In the genomic region with DNA sequence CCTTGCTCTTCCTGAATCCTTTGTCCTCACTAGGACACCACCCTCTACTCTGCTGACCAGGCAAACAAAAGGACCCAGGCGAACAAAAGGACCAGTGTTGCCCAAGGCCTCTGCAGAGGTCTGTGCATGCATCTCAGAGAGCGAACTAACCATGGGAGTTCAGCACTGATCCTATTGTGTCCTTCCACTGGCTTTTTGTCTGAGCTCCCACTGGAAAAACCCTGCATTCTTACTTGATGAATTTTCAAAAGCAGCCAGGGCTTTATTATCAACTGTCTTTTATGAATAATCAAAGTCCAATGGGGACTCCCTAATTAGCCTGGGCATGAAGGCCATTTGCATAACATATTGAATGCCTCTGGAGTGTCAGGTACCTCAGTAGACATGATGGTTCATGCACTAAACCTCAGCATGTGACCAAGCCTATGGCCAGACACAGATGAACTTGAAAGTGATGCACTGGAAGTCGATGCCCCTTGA, we compare ENCODE assay signal across 17 cellular contexts.
DNase-seq lines count a peak whose midpoint lies in the region; ATAC-seq and TF ChIP-seq lines count a peak whose summit lies in the region.
"Had no signal": no experiment of that assay in that cellular context is flagged by ENCODE, and none has a peak within 500 bp of the region (broad histone marks: within the 10 kb centered on the region; RNA-seq: fewer than 3 reads in every experiment).

No MANE protein-coding gene starts in this region.

- H3K9me3 ChIP-seq in gastrocnemius medialis (no peaks in the 10 kb centered on the region), upper lobe of right lung (no peaks in the 10 kb centered on the region)
- H3K9me3 ChIP-seq: Peyer's patch had no signal

- H3K27me3 ChIP-seq in gastrocnemius medialis, result no peaks in the 10 kb centered on the region
- no peaks in the 10 kb centered on the region for H3K27me3 ChIP-seq in upper lobe of right lung
- H3K27me3 ChIP-seq: Peyer's patch had no signal

- H3K4me1 ChIP-seq in gastrocnemius medialis (peaks cover 74 to 89% of the 10 kb centered on the region in 2 donors), upper lobe of right lung (no peaks in the 10 kb centered on the region)

- H3K4me3 ChIP-seq in gastrocnemius medialis (no peak overlapping the region), upper lobe of right lung (no peak overlapping the region)
- H3K4me3 ChIP-seq: Peyer's patch had no signal

- ATAC-seq in gastrocnemius medialis (no peak), upper lobe of right lung (no peak)

- peak overlapping the region; percentile 87 to 96 (median 94) for H3K27ac ChIP-seq in gastrocnemius medialis
- H3K27ac ChIP-seq in upper lobe of right lung, result no peak overlapping the region
- H3K27ac ChIP-seq: Peyer's patch had no signal

- H3K36me3 ChIP-seq in gastrocnemius medialis, result no peaks in the 10 kb centered on the region
- H3K36me3 ChIP-seq in upper lobe of right lung, result no peaks in the 10 kb centered on the region
- H3K36me3 ChIP-seq: Peyer's patch had no signal

- in situ Hi-C loops in gastrocnemius medialis (cut with MboI; ENCODE audit: low sequenced_read_pairs in 4 of 4), result loop anchor here in 1 of 4 donors (25.0 kb wide), 1 partner anchor 335 kb away; no protein-coding TSS in a partner anchor

- no peak for TF ChIP-seq POLR2A in gastrocnemius medialis (IDR thresholded peaks at IDR 0.05)

- intact Hi-C loops in gastrocnemius medialis (cut with DNase I; ENCODE audit: low total_unique reads), result no loop called here
- intact Hi-C loops in upper lobe of right lung (cut with DNase I), result no loop called here

- DNase-seq in NCI-H2107 treated with DMSO at 0.1 percent for 48 hours (lab: John Stamatoyannopoulos, UW; ENCODE audit: unreplicated experiment) (peak; percentile 43), NCI-H2107 (lab: John Stamatoyannopoulos, UW) (no peak), NCI-H526 treated with DMSO at 0.1 percent for 48 hours (lab: John Stamatoyannopoulos, UW) (peak; percentile 22), iris pigment epithelial cell (ENCODE audit: low read depth) (peak; percentile 11), gastrocnemius medialis (no peak), GM03348 (ENCODE audit: low spot score) (no peak), SW480 (ENCODE audit: low spot score) (no peak), upper lobe of right lung (no peak)
- DNase-seq: activated CD4-positive, alpha-beta T cell treated with anti-CD3 and anti-CD28 coated beads, Interleukin-2, amount 10 ng/mL, durations not matched to agents 7 days and 5 days; activated T-cell treated with anti-CD3 and anti-CD28 coated beads for 4 hours; CD4-positive, CD25-positive, alpha-beta regulatory T cell; effector CD4-positive, alpha-beta T cell; NCI-H1436 treated with DMSO at 0.1 percent for 48 hours; NCI-H524; Peyer's patch; posterior cingulate gyrus; stimulated activated naive CD4-positive, alpha-beta T cell had no signal

- TF ChIP-seq CTCF in gastrocnemius medialis (IDR thresholded peaks at IDR 0.05 in 4 of 5, conservative IDR thresholded peaks at IDR 0.05 in 1 of 5) (no peak), upper lobe of right lung (IDR thresholded peaks at IDR 0.05) (no peak)

Comparison
In these comparisons a context has a peak if more than half of its experiments do, and no peak if none do; other contexts are left out.
1. DNase-seq: peak in NCI-H2107 treated with DMSO at 0.1 percent for 48 hours (single experiment), NCI-H526 treated with DMSO at 0.1 percent for 48 hours (single experiment) and iris pigment epithelial cell (single experiment); none in NCI-H2107 (single experiment), gastrocnemius medialis (0 of 2), GM03348 (single experiment), SW480 (single experiment) and upper lobe of right lung (single experiment).